Comparison of ENCODE assay signal across 14 cellular contexts in the genomic region with DNA sequence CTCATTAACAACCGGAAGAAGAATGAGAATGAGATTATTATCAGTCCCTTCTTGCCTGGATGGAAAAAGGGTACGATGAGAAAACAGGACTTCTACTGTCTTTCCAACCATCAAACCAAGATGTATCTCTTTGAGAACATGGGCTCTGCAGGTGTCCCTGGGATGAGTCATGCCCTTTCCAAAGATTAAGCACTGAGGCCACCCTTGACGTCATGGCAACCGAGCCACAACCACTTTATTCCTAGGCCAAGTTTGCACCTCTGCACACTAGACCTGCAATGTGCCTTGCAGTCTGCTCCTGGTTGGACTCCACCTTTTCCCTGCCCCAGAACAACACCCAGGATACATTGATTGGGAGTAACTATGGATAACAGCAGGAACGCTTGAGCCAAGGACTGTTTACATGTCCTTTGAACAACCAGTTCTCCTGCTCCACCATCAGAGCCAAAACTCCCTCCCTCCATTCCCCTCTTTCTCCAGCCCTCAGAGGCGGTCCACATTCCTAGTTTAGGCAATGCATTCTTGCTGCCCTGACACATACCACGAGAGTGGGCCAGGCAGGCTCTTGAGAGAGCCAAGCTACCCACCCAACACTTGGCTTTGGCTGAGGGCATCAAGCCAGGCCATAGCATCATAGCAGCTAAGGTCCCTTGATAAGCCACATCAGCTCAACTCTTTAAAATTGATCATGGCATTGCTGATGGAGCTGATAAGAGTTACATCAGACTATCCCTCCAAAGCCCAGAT.
A peak's percentile ranks its signal among the peaks of the same experiment; 100 is the strongest.
DNase-seq lines count a peak whose midpoint lies in the region; ATAC-seq and TF ChIP-seq lines count a peak whose summit lies in the region.
"Had no signal": no experiment of that assay in that cellular context is flagged by ENCODE, and none has a peak within 500 bp of the region (broad histone marks: within the 10 kb centered on the region; RNA-seq: fewer than 3 reads in every experiment).

No MANE protein-coding gene starts in this region.

- H3K36me3 ChIP-seq in HEK293 (ENCODE audit: control insufficient read depth in 2 of 2, insufficient read depth in 1 of 2, low read length in 2 of 2) = no peaks in the 10 kb centered on the region
- H3K36me3 ChIP-seq in liver (ENCODE audit: control insufficient read depth in 4 of 4, insufficient read depth in 3 of 4, low read depth in 1 of 4, low read length in 3 of 4) = no peaks in the 10 kb centered on the region
- H3K36me3 ChIP-seq in thoracic aorta = peaks cover 10% of the 10 kb centered on the region

- H3K9me3 ChIP-seq in HEK293 (ENCODE audit: control insufficient read depth, insufficient read depth, low read depth, low read length) (no peaks in the 10 kb centered on the region), liver (ENCODE audit: control insufficient read depth in 4 of 4, low read length in 3 of 4) (no peaks in the 10 kb centered on the region), thoracic aorta (no peaks in the 10 kb centered on the region)

- no peak overlapping the region for H3K27ac ChIP-seq in HEK293 (ENCODE audit: extremely low read depth, low read depth, low read length)
- H3K27ac ChIP-seq in liver (ENCODE audit: low read depth in 1 of 2, low read length in 2 of 2) = no peak overlapping the region
- H3K27ac ChIP-seq in thoracic aorta = peak overlapping the region; percentile 73 to 80

- H3K27me3 ChIP-seq in liver (ENCODE audit: control insufficient read depth in 4 of 4, insufficient read depth in 4 of 4, low read length in 3 of 4) (no peaks in the 10 kb centered on the region), thoracic aorta (replicated peaks; ENCODE audit: insufficient read depth) (no peaks in the 10 kb centered on the region)

- POLR2A ChIA-PET in HEK293 (lab: Yijun Ruan, JAX) = no interaction called here

- H3K4me1 ChIP-seq in HEK293 (ENCODE audit: control insufficient read depth, insufficient read depth, low read length) (no peaks in the 10 kb centered on the region; the same call in 1 of the 2 replicates), liver (ENCODE audit: control insufficient read depth in 4 of 4, insufficient read depth in 4 of 4, low read length in 3 of 4) (peaks cover 0 to 3% (median 0%) of the 10 kb centered on the region in 4 donors), thoracic aorta (ENCODE audit: control insufficient read depth in 1 of 2, low read depth in 2 of 2) (peaks cover 25 to 87% of the 10 kb centered on the region in 2 donors)

- WGBS in liver = 55% methylated on average over 7 of the region's 7 CpGs

- DNase-seq in dedifferentiated amniotic fluid mesenchymal stem cell (ENCODE audit: extremely low spot score) = peak; percentile 88
- peak; percentile 82 for DNase-seq in thoracic aorta (ENCODE audit: low spot score)
- no peak for DNase-seq in CD1c-positive myeloid dendritic cell (ENCODE audit: extremely low spot score)
- DNase-seq in NCI-H1048 (lab: John Stamatoyannopoulos, UW) = no peak
- no peak for DNase-seq in NCI-H1092 treated with DMSO at 0.1 percent for 48 hours (lab: John Stamatoyannopoulos, UW)
- DNase-seq: activated naive CD8-positive, alpha-beta T cell treated with anti-CD3 and anti-CD28 coated beads, Interleukin-2, amount 10 ng/mL, durations not matched to agents 7 days and 5 days; Kasumi-1; naive B cell; NCI-H2171; PC-3; T-helper 9 cell had no signal

- CTCF ChIA-PET in HEK293 (lab: Yijun Ruan, JAX) = interaction anchor here (0.9 kb wide), 1 partner anchor 41 kb away, joined by 3 read pairs; no protein-coding TSS in a partner anchor

- no peak overlapping the region for H3K4me3 ChIP-seq in HEK293 (ENCODE audit: low read depth, low read length)
- H3K4me3 ChIP-seq in liver (ENCODE audit: low read depth in 1 of 3, low read length in 3 of 3) = no peak overlapping the region
- H3K4me3 ChIP-seq in thoracic aorta = no peak overlapping the region

- ATAC-seq in thoracic aorta (ENCODE audit: insufficient number of reproducible peaks, low FRiP score, low read depth) (peak; percentile 66), HG02678 (IDR thresholded peaks at IDR 0.05; ENCODE audit: unreplicated experiment) (no peak)
- ATAC-seq: PC-3 had no signal

- no peak for TF ChIP-seq CTCF in HEK293 (tag by site-specific recombination; IDR thresholded peaks at IDR 0.05)
- no peak for TF ChIP-seq CTCF in liver (IDR thresholded peaks at IDR 0.05; ENCODE audit: low read depth, low read length, missing input control)
- no peak for TF ChIP-seq CTCF in thoracic aorta (IDR thresholded peaks at IDR 0.05)

- no peak for TF ChIP-seq RAD21 in liver (IDR thresholded peaks at IDR 0.05)

- H3K9ac ChIP-seq in liver (ENCODE audit: low read depth in 1 of 2, low read length in 2 of 2) = no peak overlapping the region

TF ChIP-seq in HEK293, 187 proteins besides CTCF, POLR2A, EP300 and RAD21:
- peak; percentile 82 for TF ChIP-seq ZBTB21 (tag by site-specific recombination; IDR thresholded peaks at IDR 0.05)
- TF ChIP-seq ZNF629 (tag by site-specific recombination; IDR thresholded peaks at IDR 0.05) = peak; percentile 85
- TF ChIP-seq HOXA7 (CRISPR knock-in tag; IDR thresholded peaks at IDR 0.05; ENCODE audit: borderline replicate concordance) = no peak
- peak; percentile 52; the same call in 1 of the 2 replicates for TF ChIP-seq SCRT2 (tag by site-specific recombination; IDR thresholded peaks at IDR 0.05)
TF ChIP-seq in HEK293: peak in this region for 3.

TF ChIP-seq in liver, 16 proteins besides CTCF, POLR2A, EP300 and RAD21:
- no peak for TF ChIP-seq EGR1 (IDR thresholded peaks at IDR 0.05; ENCODE audit: low read depth in 2 of 2)
- peak; percentile 59 for TF ChIP-seq YY1 (IDR thresholded peaks at IDR 0.05)
- TF ChIP-seq, protein P1, sequence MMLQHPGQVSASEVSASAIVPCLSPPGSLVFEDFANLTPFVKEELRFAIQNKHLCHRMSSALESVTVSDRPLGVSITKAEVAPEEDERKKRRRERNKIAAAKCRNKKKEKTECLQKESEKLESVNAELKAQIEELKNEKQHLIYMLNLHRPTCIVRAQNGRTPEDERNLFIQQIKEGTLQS (IDR thresholded peaks at IDR 0.05) = no peak
- TF ChIP-seq, protein P2, sequence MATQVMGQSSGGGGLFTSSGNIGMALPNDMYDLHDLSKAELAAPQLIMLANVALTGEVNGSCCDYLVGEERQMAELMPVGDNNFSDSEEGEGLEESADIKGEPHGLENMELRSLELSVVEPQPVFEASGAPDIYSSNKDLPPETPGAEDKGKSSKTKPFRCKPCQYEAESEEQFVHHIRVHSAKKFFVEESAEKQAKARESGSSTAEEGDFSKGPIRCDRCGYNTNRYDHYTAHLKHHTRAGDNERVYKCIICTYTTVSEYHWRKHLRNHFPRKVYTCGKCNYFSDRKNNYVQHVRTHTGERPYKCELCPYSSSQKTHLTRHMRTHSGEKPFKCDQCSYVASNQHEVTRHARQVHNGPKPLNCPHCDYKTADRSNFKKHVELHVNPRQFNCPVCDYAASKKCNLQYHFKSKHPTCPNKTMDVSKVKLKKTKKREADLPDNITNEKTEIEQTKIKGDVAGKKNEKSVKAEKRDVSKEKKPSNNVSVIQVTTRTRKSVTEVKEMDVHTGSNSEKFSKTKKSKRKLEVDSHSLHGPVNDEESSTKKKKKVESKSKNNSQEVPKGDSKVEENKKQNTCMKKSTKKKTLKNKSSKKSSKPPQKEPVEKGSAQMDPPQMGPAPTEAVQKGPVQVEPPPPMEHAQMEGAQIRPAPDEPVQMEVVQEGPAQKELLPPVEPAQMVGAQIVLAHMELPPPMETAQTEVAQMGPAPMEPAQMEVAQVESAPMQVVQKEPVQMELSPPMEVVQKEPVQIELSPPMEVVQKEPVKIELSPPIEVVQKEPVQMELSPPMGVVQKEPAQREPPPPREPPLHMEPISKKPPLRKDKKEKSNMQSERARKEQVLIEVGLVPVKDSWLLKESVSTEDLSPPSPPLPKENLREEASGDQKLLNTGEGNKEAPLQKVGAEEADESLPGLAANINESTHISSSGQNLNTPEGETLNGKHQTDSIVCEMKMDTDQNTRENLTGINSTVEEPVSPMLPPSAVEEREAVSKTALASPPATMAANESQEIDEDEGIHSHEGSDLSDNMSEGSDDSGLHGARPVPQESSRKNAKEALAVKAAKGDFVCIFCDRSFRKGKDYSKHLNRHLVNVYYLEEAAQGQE (IDR thresholded peaks at IDR 0.05) = no peak
- TF ChIP-seq FOXA1 (IDR thresholded peaks at IDR 0.05) = no peak
- peak in 1 of 2 donors; percentile 63 for TF ChIP-seq JUND (IDR thresholded peaks at IDR 0.05)
- no peak for TF ChIP-seq GABPA (IDR thresholded peaks at IDR 0.05 in 1 of 2, conservative IDR thresholded peaks at IDR 0.05 in 1 of 2)
- TF ChIP-seq, protein P3, sequence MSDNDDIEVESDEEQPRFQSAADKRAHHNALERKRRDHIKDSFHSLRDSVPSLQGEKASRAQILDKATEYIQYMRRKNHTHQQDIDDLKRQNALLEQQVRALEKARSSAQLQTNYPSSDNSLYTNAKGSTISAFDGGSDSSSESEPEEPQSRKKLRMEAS (IDR thresholded peaks at IDR 0.05) = no peak
- peak in 1 of 2 donors; percentile 64 for TF ChIP-seq RXRA (IDR thresholded peaks at IDR 0.05)
- TF ChIP-seq SP1 (IDR thresholded peaks at IDR 0.05) = no peak
- TF ChIP-seq HNF4G (IDR thresholded peaks at IDR 0.05) = no peak
- TF ChIP-seq NR2F2 (IDR thresholded peaks at IDR 0.05) = no peak
- no peak for TF ChIP-seq TAF1 (conservative IDR thresholded peaks at IDR 0.05)
- TF ChIP-seq HNF4A (conservative IDR thresholded peaks at IDR 0.05) = peak; percentile 25 to 73
- TF ChIP-seq, protein P4, sequence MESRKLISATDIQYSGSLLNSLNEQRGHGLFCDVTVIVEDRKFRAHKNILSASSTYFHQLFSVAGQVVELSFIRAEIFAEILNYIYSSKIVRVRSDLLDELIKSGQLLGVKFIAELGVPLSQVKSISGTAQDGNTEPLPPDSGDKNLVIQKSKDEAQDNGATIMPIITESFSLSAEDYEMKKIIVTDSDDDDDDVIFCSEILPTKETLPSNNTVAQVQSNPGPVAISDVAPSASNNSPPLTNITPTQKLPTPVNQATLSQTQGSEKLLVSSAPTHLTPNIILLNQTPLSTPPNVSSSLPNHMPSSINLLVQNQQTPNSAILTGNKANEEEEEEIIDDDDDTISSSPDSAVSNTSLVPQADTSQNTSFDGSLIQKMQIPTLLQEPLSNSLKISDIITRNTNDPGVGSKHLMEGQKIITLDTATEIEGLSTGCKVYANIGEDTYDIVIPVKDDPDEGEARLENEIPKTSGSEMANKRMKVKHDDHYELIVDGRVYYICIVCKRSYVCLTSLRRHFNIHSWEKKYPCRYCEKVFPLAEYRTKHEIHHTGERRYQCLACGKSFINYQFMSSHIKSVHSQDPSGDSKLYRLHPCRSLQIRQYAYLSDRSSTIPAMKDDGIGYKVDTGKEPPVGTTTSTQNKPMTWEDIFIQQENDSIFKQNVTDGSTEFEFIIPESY (IDR thresholded peaks at IDR 0.05) = no peak
- peak; percentile 42 for TF ChIP-seq FOXA2 (IDR thresholded peaks at IDR 0.05)
TF ChIP-seq in liver: peak in this region for 5.

Comparison
In these comparisons a context has a peak if more than half of its experiments do, and no peak if none do; other contexts are left out.
1. H3K27ac ChIP-seq: peak in thoracic aorta (2 of 2); none in HEK293 (single experiment) and liver (0 of 2).
2. DNase-seq: peak in dedifferentiated amniotic fluid mesenchymal stem cell (single experiment) and thoracic aorta (single experiment); none in CD1c-positive myeloid dendritic cell (single experiment), NCI-H1048 (single experiment) and NCI-H1092 treated with DMSO at 0.1 percent for 48 hours (single experiment).